13 cellular contexts compared by ENCODE assay signal in genomic region chr15:52289629-52290081, GRCh38. TPM values are rescaled to one million over a fixed set of nuclear protein-coding genes. Genes with fewer than 3 reads are reported as not detected.
DNase-seq lines count a peak whose midpoint lies in the region; ATAC-seq and TF ChIP-seq lines count a peak whose summit lies in the region.
"Had no signal": no experiment of that assay in that cellular context is flagged by ENCODE, and none has a peak within 500 bp of the region (broad histone marks: within the 10 kb centered on the region; RNA-seq: fewer than 3 reads in every experiment).

No MANE protein-coding gene starts in this region.

- no TSS peak for BruUV-seq in MCF 10A (replicated peaks; lab: Mats Ljungman, UMichigan)

- H3K36me3 Mint-ChIP-seq in MCF 10A (ENCODE audit: insufficient read depth, unreplicated experiment): no peaks in the 10 kb centered on the region
- peaks cover 5% of the 10 kb centered on the region for H3K36me3 Mint-ChIP-seq in type B pancreatic cell

- no peak overlapping the region for H3K4me3 ChIP-seq in left lung
- H3K4me3 ChIP-seq: sigmoid colon had no signal

- intact Hi-C loops in MCF 10A (cut with micrococcal nuclease) (no loop called here), left lung (cut with DNase I) (no loop called here)

- no peaks in the 10 kb centered on the region for H3K36me3 ChIP-seq in left lung
- H3K36me3 ChIP-seq: sigmoid colon had no signal

- H3K4me1 ChIP-seq in left lung: peaks cover 0 to 13% of the 10 kb centered on the region in 2 donors

- peak overlapping the region; percentile 53 to 88 for H3K27ac ChIP-seq in left lung

- H3K27me3 Mint-ChIP-seq in MCF 10A (ENCODE audit: insufficient read depth, unreplicated experiment): no peaks in the 10 kb centered on the region
- H3K27me3 Mint-ChIP-seq in type B pancreatic cell: peaks cover 16% of the 10 kb centered on the region

- H3K4me1 Mint-ChIP-seq in MCF 10A (ENCODE audit: insufficient read depth, unreplicated experiment) (peaks cover 58% of the 10 kb centered on the region), type B pancreatic cell (ENCODE audit: unreplicated experiment) (peaks cover 26% of the 10 kb centered on the region)

- no peaks in the 10 kb centered on the region for H3K9me3 Mint-ChIP-seq in MCF 10A (ENCODE audit: unreplicated experiment)
- H3K9me3 Mint-ChIP-seq in type B pancreatic cell: no peaks in the 10 kb centered on the region
- H3K9me3 Mint-ChIP-seq: activated B cell treated with CpG ODN at 0.5 μM for 24 hours; activated T-helper 1 cell treated with anti-CD3 and anti-CD28 coated beads, Interleukin-12 subunit alpha, Interleukin-12 subunit beta, Interleukin-2, Interleukin-4 antibody, amounts not matched to agents 30 ng/mL and 10 ng/mL and 1 ng/mL, durations not matched to agents 14 hours and 24 hours and 36 hours had no signal

- DNase-seq in SKM-1 treated with dmso at 0.1 percent for 144 hours (lab: John Stamatoyannopoulos, UW; ENCODE audit: unreplicated experiment): peak; percentile 14
- no peak for DNase-seq in SKM-1 (lab: John Stamatoyannopoulos, UW; ENCODE audit: unreplicated experiment)
- peak; percentile 45 for DNase-seq in MCF 10A (ENCODE audit: unreplicated experiment)
- peak in 1 of 2 donors; percentile 85 for DNase-seq in left lung
- DNase-seq in type B pancreatic cell (ENCODE audit: extremely low spot score, unreplicated experiment): no peak
- no peak for DNase-seq in RKO (ENCODE audit: low spot score)
- no peak for DNase-seq in DMS 273 treated with DMSO at 0.1 percent for 48 hours (lab: John Stamatoyannopoulos, UW)
- DNase-seq: activated B cell treated with CpG ODN at 0.5 μM for 24 hours, foreskin fibroblast, NCI-H2081 treated with DMSO at 0.1 percent for 48 hours, sigmoid colon had no signal

- ATAC-seq in left lung: peak; percentile 68
- ATAC-seq in HG02970 (IDR thresholded peaks at IDR 0.05; ENCODE audit: low FRiP score, unreplicated experiment): no peak

- CTCF ChIA-PET in MCF 10A (lab: Yijun Ruan, JAX): interaction anchor here (0.7 to 4.6 kb wide), 5 partner anchors 12 to 444 kb away, joined by 3 to 34 read pairs (median 3); no protein-coding TSS in a partner anchor

- TF ChIP-seq CTCF in MCF 10A (IDR thresholded peaks at IDR 0.05; ENCODE audit: unreplicated experiment): no peak
- TF ChIP-seq CTCF in left lung (IDR thresholded peaks at IDR 0.05): no peak
- TF ChIP-seq CTCF in type B pancreatic cell (conservative IDR thresholded peaks at IDR 0.05): no peak

- H3K27ac Mint-ChIP-seq in MCF 10A (ENCODE audit: low read depth, unreplicated experiment) (peak overlapping the region; percentile 89), type B pancreatic cell (peak overlapping the region; percentile 45)
- H3K27ac Mint-ChIP-seq: activated T-helper 1 cell treated with anti-CD3 and anti-CD28 coated beads, Interleukin-12 subunit alpha, Interleukin-12 subunit beta, Interleukin-2, Interleukin-4 antibody, amounts not matched to agents 30 ng/mL and 10 ng/mL and 1 ng/mL, durations not matched to agents 14 hours and 24 hours and 36 hours had no signal

- no peaks in the 10 kb centered on the region for H3K9me3 ChIP-seq in left lung
- H3K9me3 ChIP-seq: sigmoid colon had no signal

- H3K4me3 Mint-ChIP-seq in MCF 10A (ENCODE audit: unreplicated experiment) (peak overlapping the region; percentile 56), type B pancreatic cell (peak overlapping the region; percentile 28)
- H3K4me3 Mint-ChIP-seq: activated B cell treated with CpG ODN at 0.5 μM for 24 hours; activated T-helper 1 cell treated with anti-CD3 and anti-CD28 coated beads, Interleukin-12 subunit alpha, Interleukin-12 subunit beta, Interleukin-2, Interleukin-4 antibody, amounts not matched to agents 30 ng/mL and 10 ng/mL and 1 ng/mL, durations not matched to agents 14 hours and 24 hours and 36 hours had no signal

- peaks cover under 1 to 18% of the 10 kb centered on the region in 2 donors for H3K27me3 ChIP-seq in left lung

- POLR2A ChIA-PET in MCF 10A (lab: Yijun Ruan, JAX): interaction anchor here (0.6 to 3.0 kb wide), 8 partner anchors 10 to 362 kb away, joined by 3 to 16 read pairs (median 4); no protein-coding TSS in a partner anchor

RNA-seq across cellular contexts. Expression of gene MYO5C, which starts 5.9 kb away (rescaled TPM):
- 25.7 and 29.4 TPM in 2 replicates for total RNA-seq in MCF 10A (2022)
- total RNA-seq in left lung: 10 to 100 TPM; 78.3 to 89.2 TPM
- 17.5 and 21.4 TPM in 2 replicates for total RNA-seq in type B pancreatic cell (ENCODE audit: low replicate concordance)

Comparison
In these comparisons a context has a peak if more than half of its experiments do, and no peak if none do; other contexts are left out.
1. DNase-seq: peak in SKM-1 treated with dmso at 0.1 percent for 144 hours (single experiment) and MCF 10A (single experiment); none in SKM-1 (single experiment), type B pancreatic cell (single experiment), RKO (single experiment) and DMS 273 treated with DMSO at 0.1 percent for 48 hours (single experiment).